In the genomic region with DNA sequence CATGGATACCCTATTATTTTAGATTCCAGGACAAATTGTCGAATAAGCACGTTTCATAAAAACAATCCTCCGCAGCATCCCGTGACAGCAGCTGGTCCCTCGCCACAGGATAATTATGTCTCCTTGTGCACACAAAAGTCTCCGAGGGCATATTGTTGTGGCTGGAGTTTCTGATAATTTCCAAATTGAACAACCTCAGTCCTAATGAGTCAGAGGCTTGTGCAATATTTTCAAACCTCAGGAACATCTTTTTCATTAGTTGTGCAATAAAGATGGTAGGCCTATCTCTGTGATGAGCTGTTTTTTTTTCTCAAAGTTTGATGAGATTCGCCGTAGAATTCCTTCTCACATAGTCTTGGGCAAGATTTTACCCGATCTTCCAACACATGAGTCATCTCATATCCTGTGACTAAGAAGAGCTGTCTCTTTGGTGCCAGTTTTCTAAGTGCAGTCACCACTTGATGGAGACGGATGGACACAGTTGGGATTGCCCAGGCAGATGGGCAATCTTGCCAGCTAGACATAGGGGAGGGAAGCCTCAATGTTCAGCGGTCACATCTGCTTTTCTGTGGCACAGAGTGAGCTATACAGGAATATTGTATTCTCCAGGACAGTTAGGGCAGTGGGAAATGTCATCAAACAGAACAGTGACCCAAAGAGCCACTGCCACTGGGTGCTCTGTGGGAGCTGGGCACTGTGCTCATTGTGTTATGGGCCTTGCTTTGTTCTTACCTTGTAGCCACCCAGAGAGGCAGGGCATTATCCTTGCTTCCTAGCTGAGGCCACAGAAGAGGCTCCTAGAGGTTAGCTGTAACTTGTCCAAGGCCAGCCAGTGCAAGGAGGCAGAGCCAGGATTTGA, we compare ENCODE assay signal across 8 cellular contexts. TPM values are rescaled to one million over a fixed set of nuclear protein-coding genes. Genes with fewer than 3 reads are reported as not detected.
DNase-seq lines count a peak whose midpoint lies in the region; ATAC-seq, FAIRE-seq and TF ChIP-seq lines count a peak whose summit lies in the region.

No MANE protein-coding gene starts in this region.

- no peak overlapping the region for H3K4me3 Mint-ChIP-seq in activated CD8-positive, alpha-beta memory T cell treated with anti-CD3 and anti-CD28 coated beads, Interleukin-2, amount 10 ng/mL, durations not matched to agents 7 days and 5 days

- H2AFZ ChIP-seq in HepG2 (ENCODE audit: low read length) (no peak overlapping the region), Karpas-422 (ENCODE audit: low read length) (no peak overlapping the region)

- no peak overlapping the region for H3K9ac ChIP-seq in HepG2 (ENCODE audit: insufficient read depth, low read depth, low read length)
- H3K9ac ChIP-seq in Karpas-422 (ENCODE audit: low read length) = no peak overlapping the region

- H3K4me3 ChIP-seq in breast epithelium (peak overlapping the region in 1 of 3 donors; percentile 22), HepG2 (replicated peaks in 1 of 3; ENCODE audit: insufficient read depth in 1 of 3, low read depth in 2 of 3, low read length in 3 of 3) (no peak overlapping the region), Karpas-422 (ENCODE audit: low read length) (no peak overlapping the region)

- H4K20me1 ChIP-seq in HepG2 (ENCODE audit: insufficient read depth, low read length) = no peaks in the 10 kb centered on the region
- H4K20me1 ChIP-seq in Karpas-422 (ENCODE audit: insufficient read depth, low read depth, low read length) = no peaks in the 10 kb centered on the region

- no peak for TF ChIP-seq POLR2A in breast epithelium (IDR thresholded peaks at IDR 0.05)
- TF ChIP-seq POLR2A in HepG2 (IDR thresholded peaks at IDR 0.05; ENCODE audit: insufficient read depth in 1 of 2, low read depth in 2 of 2, low read length in 2 of 2) = no peak

- TF ChIP-seq CTCF in breast epithelium (IDR thresholded peaks at IDR 0.05) = no peak
- TF ChIP-seq CTCF in HepG2 (CRISPR knock-in tag; IDR thresholded peaks at IDR 0.05) = no peak

- no peak overlapping the region for H3K4me2 ChIP-seq in HepG2 (ENCODE audit: low read depth, low read length)
- no peak overlapping the region for H3K4me2 ChIP-seq in Karpas-422 (ENCODE audit: low read depth, low read length, poor library complexity, severe bottlenecking)

- H3K9me3 Mint-ChIP-seq in activated CD8-positive, alpha-beta memory T cell treated with anti-CD3 and anti-CD28 coated beads, Interleukin-2, amount 10 ng/mL, durations not matched to agents 7 days and 5 days (ENCODE audit: low read depth) = no peaks in the 10 kb centered on the region

- no peaks in the 10 kb centered on the region for H3K27me3 ChIP-seq in breast epithelium
- H3K27me3 ChIP-seq in HepG2 (ENCODE audit: control insufficient read depth in 1 of 2, insufficient read depth in 2 of 2, low read length in 2 of 2) = peaks cover 5 to 69% of the 10 kb centered on the region in 2 experiments
- H3K27me3 ChIP-seq in Karpas-422 (ENCODE audit: low read length) = no peaks in the 10 kb centered on the region

- no peak overlapping the region for H3K27ac Mint-ChIP-seq in activated CD8-positive, alpha-beta memory T cell treated with anti-CD3 and anti-CD28 coated beads, Interleukin-2, amount 10 ng/mL, durations not matched to agents 7 days and 5 days

- BruUV-seq in HepG2 (replicated peaks; lab: Mats Ljungman, UMichigan) = no TSS peak

- ATAC-seq in activated CD8-positive, alpha-beta memory T cell treated with anti-CD3 and anti-CD28 coated beads, Interleukin-2, amount 10 ng/mL, durations not matched to agents 7 days and 5 days = no peak
- ATAC-seq in HepG2 = no peak
- ATAC-seq in HG03045 (IDR thresholded peaks at IDR 0.05; ENCODE audit: unreplicated experiment) = no peak
- no peak for ATAC-seq in HG03442 (IDR thresholded peaks at IDR 0.05; ENCODE audit: unreplicated experiment)

- CTCF ChIA-PET in activated CD8-positive, alpha-beta memory T cell treated with anti-CD3 and anti-CD28 coated beads, Interleukin-2, amount 10 ng/mL, durations not matched to agents 7 days and 5 days (lab: Charles Lee) = interaction anchor here (0.9 to 1.3 kb wide), 3 partner anchors 13 to 170 kb away, joined by 3 read pairs; no protein-coding TSS in a partner anchor
- CTCF ChIA-PET in HepG2 (lab: Yijun Ruan, JAX; ENCODE audit: low intra/inter-chr PET ratio, low total read pairs) = no interaction called here

- POLR2A ChIA-PET in HepG2 (lab: Yijun Ruan, JAX) = no interaction called here

- H3K4me1 ChIP-seq in breast epithelium (no peaks in the 10 kb centered on the region), HepG2 (ENCODE audit: insufficient read depth, low read length) (no peaks in the 10 kb centered on the region), Karpas-422 (ENCODE audit: low read length) (no peaks in the 10 kb centered on the region)

- DNase-seq in activated CD8-positive, alpha-beta memory T cell treated with anti-CD3 and anti-CD28 coated beads, Interleukin-2, amount 50 U/mL, for 48 hours = peak; percentile 29
- no peak for DNase-seq in activated CD8-positive, alpha-beta memory T cell treated with anti-CD3 and anti-CD28 coated beads, Interleukin-2, amount 10 ng/mL, durations not matched to agents 7 days and 5 days
- DNase-seq in breast epithelium (ENCODE audit: low spot score in 2 of 2) (peak in 1 of 2 donors; percentile 70), HepG2 (ENCODE audit: low spot score) (peak; percentile 6), Karpas-422 (no peak)
- DNase-seq in stimulated activated CD4-positive, alpha-beta T cell treated with anti-CD3 and anti-CD28 coated beads, Interleukin-4, amount 100 ng/mL, for 24 hours = no peak

- 7% methylated on average over 10 of the region's 11 CpGs for WGBS in HepG2 (ENCODE audit: low lambda C conversion rate)

- peaks cover 2% of the 10 kb centered on the region for H3K4me1 Mint-ChIP-seq in activated CD8-positive, alpha-beta memory T cell treated with anti-CD3 and anti-CD28 coated beads, Interleukin-2, amount 10 ng/mL, durations not matched to agents 7 days and 5 days

- H3K9me2 ChIP-seq in Karpas-422 (replicated peaks; ENCODE audit: insufficient read depth, low read length) = no peaks in the 10 kb centered on the region

- H3K27me3 Mint-ChIP-seq in activated CD8-positive, alpha-beta memory T cell treated with anti-CD3 and anti-CD28 coated beads, Interleukin-2, amount 10 ng/mL, durations not matched to agents 7 days and 5 days = peaks cover 72% of the 10 kb centered on the region

- no peak for TF ChIP-seq RAD21 in HepG2 (CRISPR knock-in tag; IDR thresholded peaks at IDR 0.05)

- FAIRE-seq in HepG2 (lab: Jason Lieb, UNC) = no peak

- H3K9me3 ChIP-seq in breast epithelium (no peaks in the 10 kb centered on the region), HepG2 (ENCODE audit: low read length) (no peaks in the 10 kb centered on the region), Karpas-422 (ENCODE audit: low read length) (no peaks in the 10 kb centered on the region)

- H3K79me2 ChIP-seq in HepG2 (ENCODE audit: insufficient read depth, low read length) (no peaks in the 10 kb centered on the region), Karpas-422 (ENCODE audit: low read length) (no peaks in the 10 kb centered on the region)

- H3K27ac ChIP-seq in breast epithelium (peak overlapping the region; percentile 90 to 94), HepG2 (ENCODE audit: extremely low read length, insufficient read depth, low read length) (no peak overlapping the region), Karpas-422 (ENCODE audit: low read length) (no peak overlapping the region)

- in situ Hi-C loops in HepG2 (cut with HindIII; ENCODE audit: extremely low pct_ligation_motif_present, low pct_unique_long_range_greater_than_20kb) = no loop called here

- H3K36me3 ChIP-seq in breast epithelium (no peaks in the 10 kb centered on the region), HepG2 (replicated peaks in 1 of 2; ENCODE audit: control insufficient read depth in 1 of 2, insufficient read depth in 2 of 2, low read length in 2 of 2) (no peaks in the 10 kb centered on the region), Karpas-422 (ENCODE audit: insufficient read depth, low read length) (no peaks in the 10 kb centered on the region)

- no peaks in the 10 kb centered on the region for H3K36me3 Mint-ChIP-seq in activated CD8-positive, alpha-beta memory T cell treated with anti-CD3 and anti-CD28 coated beads, Interleukin-2, amount 10 ng/mL, durations not matched to agents 7 days and 5 days

- TF ChIP-seq EP300 in HepG2 (IDR thresholded peaks at IDR 0.05; ENCODE audit: low read depth in 2 of 2, low read length in 2 of 2) (no peak), HepG2 (CRISPR knock-in tag; IDR thresholded peaks at IDR 0.05; ENCODE audit: borderline replicate concordance) (no peak)

- intact Hi-C loops in breast epithelium (cut with DNase I; ENCODE audit: low total_unique reads) (no loop called here), HepG2 (cut with micrococcal nuclease; ENCODE audit: unreplicated experiment) (no loop called here)

RNA-seq across cellular contexts. Expression of a gene that starts 7.8 kb away (rescaled TPM):
- not detected for total RNA-seq in activated CD8-positive, alpha-beta memory T cell treated with anti-CD3 and anti-CD28 coated beads, Interleukin-2, amount 10 ng/mL, durations not matched to agents 7 days and 5 days
- 100 to 1,000 TPM; 116 to 347 (median 152) TPM for total RNA-seq in breast epithelium
- total RNA-seq in HepG2 (2016; rRNA removed; fragmentation: Illumina TruSeq; extraction: Trizol) = 0.17 and 0.40 TPM in 2 replicates
- total RNA-seq in HepG2 (2016; cell fraction: cytosol; rRNA removed; fragmentation: Illumina TruSeq; extraction: Trizol; ENCODE audit: low read depth) = 0.10 TPM in 1 of 2 replicates, not detected in the other
- total RNA-seq in HepG2 (2016; cell fraction: insoluble cytoplasmic fraction; rRNA removed; fragmentation: Illumina TruSeq; extraction: Trizol) = 0.15 and 0.37 TPM in 2 replicates
- total RNA-seq in HepG2 (2016; cell fraction: membrane; rRNA removed; fragmentation: Illumina TruSeq; extraction: Trizol) = 0.31 and 0.48 TPM in 2 replicates
- 0.43 TPM in 1 of 2 replicates, not detected in the other for total RNA-seq in HepG2 (2016; cell fraction: nucleus; rRNA removed; fragmentation: Illumina TruSeq; extraction: Trizol)
- polyA plus RNA-seq in HepG2 (2011; rRNA removed) = 0.11 and 0.18 TPM in 2 replicates
- 0.09 and 0.16 TPM in 2 replicates for polyA plus RNA-seq in HepG2 (2011; cell fraction: cytosol; rRNA removed)
- polyA plus RNA-seq in HepG2 (2011; cell fraction: nucleus; rRNA removed) = 0.13 TPM in 1 of 2 replicates, not detected in the other
- 0.09 and 0.11 TPM in 2 replicates for polyA plus RNA-seq in HepG2 (2012)
- 0.18 TPM in 2 replicates for polyA plus RNA-seq in HepG2 (2016; cell fraction: cytosol; fragmentation: Illumina TruSeq; extraction: Trizol; ENCODE audit: low read depth)
- 0.13 TPM in 1 of 2 replicates, not detected in the other for polyA plus RNA-seq in HepG2 (2016; cell fraction: insoluble cytoplasmic fraction; fragmentation: Illumina TruSeq; extraction: Trizol; ENCODE audit: low read depth)
- polyA plus RNA-seq in HepG2 (2016; cell fraction: membrane; fragmentation: Illumina TruSeq; extraction: Trizol; ENCODE audit: low read depth) = 0.22 TPM in 2 replicates
- 0.29 TPM in 1 of 2 replicates, not detected in the other for polyA plus RNA-seq in HepG2 (2016; cell fraction: nucleus; fragmentation: Illumina TruSeq; extraction: Trizol; ENCODE audit: insufficient read depth, low read depth)
- polyA minus RNA-seq in HepG2 (2011; rRNA and poly(A)+ RNA removed; ENCODE audit: low replicate concordance) = 23.5 TPM in 1 of 2 replicates, not detected in the other
- 0.26 TPM in 1 of 2 replicates, not detected in the other for polyA minus RNA-seq in HepG2 (2011; cell fraction: cytosol; rRNA and poly(A)+ RNA removed)
- polyA minus RNA-seq in HepG2 (2011; cell fraction: nucleus; rRNA and poly(A)+ RNA removed) = not detected in 2 replicates
- not detected in 2 replicates for total RNA-seq in Karpas-422 (2014; rRNA removed; shearing (Covaris generic); ENCODE audit: low replicate concordance)

RNA-seq across cellular contexts. Expression of a gene that starts 14.7 kb away (rescaled TPM):
- total RNA-seq in activated CD8-positive, alpha-beta memory T cell treated with anti-CD3 and anti-CD28 coated beads, Interleukin-2, amount 10 ng/mL, durations not matched to agents 7 days and 5 days = not detected
- total RNA-seq in breast epithelium (not detected), HepG2 (2016; rRNA removed; fragmentation: Illumina TruSeq; extraction: Trizol) (not detected in 2 replicates)
- not detected in 2 replicates for total RNA-seq in HepG2 (2016; cell fraction: cytosol; rRNA removed; fragmentation: Illumina TruSeq; extraction: Trizol; ENCODE audit: low read depth)
- not detected in 2 replicates for total RNA-seq in HepG2 (2016; cell fraction: insoluble cytoplasmic fraction; rRNA removed; fragmentation: Illumina TruSeq; extraction: Trizol)
- not detected in 2 replicates for total RNA-seq in HepG2 (2016; cell fraction: membrane; rRNA removed; fragmentation: Illumina TruSeq; extraction: Trizol)
- not detected in 2 replicates for total RNA-seq in HepG2 (2016; cell fraction: nucleus; rRNA removed; fragmentation: Illumina TruSeq; extraction: Trizol)
- not detected in 2 replicates for polyA plus RNA-seq in HepG2 (2011; rRNA removed)
- polyA plus RNA-seq in HepG2 (2011; cell fraction: cytosol; rRNA removed) = not detected in 2 replicates
- polyA plus RNA-seq in HepG2 (2011; cell fraction: nucleus; rRNA removed) = 0.23 TPM in 1 of 2 replicates, not detected in the other
- polyA plus RNA-seq in HepG2 (2012) = not detected in 2 replicates
- polyA plus RNA-seq in HepG2 (2016; cell fraction: cytosol; fragmentation: Illumina TruSeq; extraction: Trizol; ENCODE audit: low read depth) = not detected in 2 replicates
- polyA plus RNA-seq in HepG2 (2016; cell fraction: insoluble cytoplasmic fraction; fragmentation: Illumina TruSeq; extraction: Trizol; ENCODE audit: low read depth) = not detected in 2 replicates
- polyA plus RNA-seq in HepG2 (2016; cell fraction: membrane; fragmentation: Illumina TruSeq; extraction: Trizol; ENCODE audit: low read depth) = not detected in 2 replicates
- not detected in 2 replicates for polyA plus RNA-seq in HepG2 (2016; cell fraction: nucleus; fragmentation: Illumina TruSeq; extraction: Trizol; ENCODE audit: insufficient read depth, low read depth)
- not detected in 2 replicates for polyA minus RNA-seq in HepG2 (2011; rRNA and poly(A)+ RNA removed; ENCODE audit: low replicate concordance)
- polyA minus RNA-seq in HepG2 (2011; cell fraction: cytosol; rRNA and poly(A)+ RNA removed) = not detected in 2 replicates
- polyA minus RNA-seq in HepG2 (2011; cell fraction: nucleus; rRNA and poly(A)+ RNA removed) = not detected in 2 replicates
- total RNA-seq in Karpas-422 (2014; rRNA removed; shearing (Covaris generic); ENCODE audit: low replicate concordance) = not detected in 2 replicates

Comparison
In these comparisons a context has a peak if more than half of its experiments do, and no peak if none do; other contexts are left out.
1. DNase-seq: peak in activated CD8-positive, alpha-beta memory T cell treated with anti-CD3 and anti-CD28 coated beads, Interleukin-2, amount 50 U/mL, for 48 hours (single experiment) and HepG2 (single experiment); none in activated CD8-positive, alpha-beta memory T cell treated with anti-CD3 and anti-CD28 coated beads, Interleukin-2, amount 10 ng/mL, durations not matched to agents 7 days and 5 days (single experiment), Karpas-422 (single experiment) and stimulated activated CD4-positive, alpha-beta T cell treated with anti-CD3 and anti-CD28 coated beads, Interleukin-4, amount 100 ng/mL, for 24 hours (single experiment).
2. H3K27ac ChIP-seq: peak in breast epithelium (2 of 2); none in HepG2 (single experiment) and Karpas-422 (single experiment).
3. RNA of a gene that starts 7.8 kb away (total RNA-seq): 116 to 347 TPM in breast epithelium; 0.10 to 0.48 TPM in HepG2, not detected in activated CD8-positive, alpha-beta memory T cell treated with anti-CD3 and anti-CD28 coated beads, Interleukin-2, amount 10 ng/mL, durations not matched to agents 7 days and 5 days and not detected in Karpas-422; every median in the first group is over 10 times any median in the second.